ENCODE assay signal across 1 cellular context in the genomic region with DNA sequence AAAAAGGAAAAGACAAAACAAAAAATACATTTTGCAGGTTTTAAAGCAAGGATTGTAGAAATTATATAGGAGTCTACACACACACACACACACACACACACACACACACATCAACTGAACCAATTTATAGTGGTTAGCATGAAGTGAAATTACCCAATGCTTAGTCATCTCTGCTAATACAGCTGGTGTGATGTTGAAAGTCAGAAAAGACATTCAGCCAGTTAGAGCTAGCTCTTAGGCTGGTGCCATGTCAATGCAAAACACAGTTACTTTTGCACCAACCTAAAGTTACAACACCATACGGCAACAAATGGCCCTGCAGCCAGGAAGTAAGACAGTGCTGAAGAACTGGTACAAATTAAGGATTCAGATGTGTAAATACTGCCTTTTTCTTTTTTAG.
TF ChIP-seq lines count a peak whose summit lies in the region.

No MANE protein-coding gene starts in this region.

TF ChIP-seq in HepG2, 621 proteins besides CTCF, POLR2A, EP300 and RAD21 (continued from another document and continues in another):
- TF ChIP-seq, protein P1, sequence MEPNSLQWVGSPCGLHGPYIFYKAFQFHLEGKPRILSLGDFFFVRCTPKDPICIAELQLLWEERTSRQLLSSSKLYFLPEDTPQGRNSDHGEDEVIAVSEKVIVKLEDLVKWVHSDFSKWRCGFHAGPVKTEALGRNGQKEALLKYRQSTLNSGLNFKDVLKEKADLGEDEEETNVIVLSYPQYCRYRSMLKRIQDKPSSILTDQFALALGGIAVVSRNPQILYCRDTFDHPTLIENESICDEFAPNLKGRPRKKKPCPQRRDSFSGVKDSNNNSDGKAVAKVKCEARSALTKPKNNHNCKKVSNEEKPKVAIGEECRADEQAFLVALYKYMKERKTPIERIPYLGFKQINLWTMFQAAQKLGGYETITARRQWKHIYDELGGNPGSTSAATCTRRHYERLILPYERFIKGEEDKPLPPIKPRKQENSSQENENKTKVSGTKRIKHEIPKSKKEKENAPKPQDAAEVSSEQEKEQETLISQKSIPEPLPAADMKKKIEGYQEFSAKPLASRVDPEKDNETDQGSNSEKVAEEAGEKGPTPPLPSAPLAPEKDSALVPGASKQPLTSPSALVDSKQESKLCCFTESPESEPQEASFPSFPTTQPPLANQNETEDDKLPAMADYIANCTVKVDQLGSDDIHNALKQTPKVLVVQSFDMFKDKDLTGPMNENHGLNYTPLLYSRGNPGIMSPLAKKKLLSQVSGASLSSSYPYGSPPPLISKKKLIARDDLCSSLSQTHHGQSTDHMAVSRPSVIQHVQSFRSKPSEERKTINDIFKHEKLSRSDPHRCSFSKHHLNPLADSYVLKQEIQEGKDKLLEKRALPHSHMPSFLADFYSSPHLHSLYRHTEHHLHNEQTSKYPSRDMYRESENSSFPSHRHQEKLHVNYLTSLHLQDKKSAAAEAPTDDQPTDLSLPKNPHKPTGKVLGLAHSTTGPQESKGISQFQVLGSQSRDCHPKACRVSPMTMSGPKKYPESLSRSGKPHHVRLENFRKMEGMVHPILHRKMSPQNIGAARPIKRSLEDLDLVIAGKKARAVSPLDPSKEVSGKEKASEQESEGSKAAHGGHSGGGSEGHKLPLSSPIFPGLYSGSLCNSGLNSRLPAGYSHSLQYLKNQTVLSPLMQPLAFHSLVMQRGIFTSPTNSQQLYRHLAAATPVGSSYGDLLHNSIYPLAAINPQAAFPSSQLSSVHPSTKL (CRISPR knock-in tag; IDR thresholded peaks at IDR 0.05) = 0 out of 2 replicates have a peak, but pooled peaks have one; percentile 21
- no peak for TF ChIP-seq ZNF737 (CRISPR knock-in tag; IDR thresholded peaks at IDR 0.05; ENCODE audit: borderline replicate concordance)
- TF ChIP-seq ZSCAN30 (CRISPR knock-in tag; IDR thresholded peaks at IDR 0.05) = no peak
- no peak for TF ChIP-seq SRY (CRISPR knock-in tag; IDR thresholded peaks at IDR 0.05)
- no peak for TF ChIP-seq HMG20A (CRISPR knock-in tag; IDR thresholded peaks at IDR 0.05; ENCODE audit: borderline replicate concordance)
- TF ChIP-seq FOXA3 (CRISPR knock-in tag; IDR thresholded peaks at IDR 0.05) = peak; percentile 44; the same call in 1 of the 2 replicates
- TF ChIP-seq ZNF562 (CRISPR knock-in tag; IDR thresholded peaks at IDR 0.05; ENCODE audit: borderline replicate concordance) = no peak
- TF ChIP-seq, protein P2, sequence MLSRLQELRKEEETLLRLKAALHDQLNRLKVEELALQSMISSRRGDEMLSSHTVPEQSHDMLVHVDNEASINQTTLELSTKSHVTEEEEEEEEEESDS (CRISPR knock-in tag; IDR thresholded peaks at IDR 0.05; ENCODE audit: borderline replicate concordance) = no peak
- TF ChIP-seq THAP7 (CRISPR knock-in tag; IDR thresholded peaks at IDR 0.05) = no peak
- no peak for TF ChIP-seq ZNF616 (CRISPR knock-in tag; IDR thresholded peaks at IDR 0.05; ENCODE audit: low read depth)
- no peak for TF ChIP-seq CCAR2 (optimal IDR thresholded peaks at IDR 0.05; ENCODE audit: low read depth, low read length)
- TF ChIP-seq, protein P3, sequence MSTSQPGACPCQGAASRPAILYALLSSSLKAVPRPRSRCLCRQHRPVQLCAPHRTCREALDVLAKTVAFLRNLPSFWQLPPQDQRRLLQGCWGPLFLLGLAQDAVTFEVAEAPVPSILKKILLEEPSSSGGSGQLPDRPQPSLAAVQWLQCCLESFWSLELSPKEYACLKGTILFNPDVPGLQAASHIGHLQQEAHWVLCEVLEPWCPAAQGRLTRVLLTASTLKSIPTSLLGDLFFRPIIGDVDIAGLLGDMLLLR (CRISPR knock-in tag; IDR thresholded peaks at IDR 0.05) = no peak
- TF ChIP-seq SNRNP70 (IDR thresholded peaks at IDR 0.05; ENCODE audit: low read depth, low read length) = no peak
- peak; percentile 54; the same call in 1 of the 2 replicates for TF ChIP-seq MAFF (IDR thresholded peaks at IDR 0.05; ENCODE audit: low read depth, low read length)
- no peak for TF ChIP-seq SUZ12 (IDR thresholded peaks at IDR 0.05; ENCODE audit: low read depth, low read length)
- TF ChIP-seq YEATS2 (CRISPR knock-in tag; IDR thresholded peaks at IDR 0.05; ENCODE audit: borderline replicate concordance) = 0 out of 2 replicates have a peak, but pooled peaks have one; percentile 22
- TF ChIP-seq ZNF33B (CRISPR knock-in tag; IDR thresholded peaks at IDR 0.05) = no peak
- no peak for TF ChIP-seq ZNF777 (CRISPR knock-in tag; IDR thresholded peaks at IDR 0.05)
- TF ChIP-seq ZNF20 (CRISPR knock-in tag; IDR thresholded peaks at IDR 0.05) = no peak
- TF ChIP-seq PITX1 (CRISPR knock-in tag; IDR thresholded peaks at IDR 0.05) = no peak
- TF ChIP-seq EZH2 (conservative IDR thresholded peaks at IDR 0.05; ENCODE audit: low read depth, low read length) = no peak
- TF ChIP-seq, protein P4, sequence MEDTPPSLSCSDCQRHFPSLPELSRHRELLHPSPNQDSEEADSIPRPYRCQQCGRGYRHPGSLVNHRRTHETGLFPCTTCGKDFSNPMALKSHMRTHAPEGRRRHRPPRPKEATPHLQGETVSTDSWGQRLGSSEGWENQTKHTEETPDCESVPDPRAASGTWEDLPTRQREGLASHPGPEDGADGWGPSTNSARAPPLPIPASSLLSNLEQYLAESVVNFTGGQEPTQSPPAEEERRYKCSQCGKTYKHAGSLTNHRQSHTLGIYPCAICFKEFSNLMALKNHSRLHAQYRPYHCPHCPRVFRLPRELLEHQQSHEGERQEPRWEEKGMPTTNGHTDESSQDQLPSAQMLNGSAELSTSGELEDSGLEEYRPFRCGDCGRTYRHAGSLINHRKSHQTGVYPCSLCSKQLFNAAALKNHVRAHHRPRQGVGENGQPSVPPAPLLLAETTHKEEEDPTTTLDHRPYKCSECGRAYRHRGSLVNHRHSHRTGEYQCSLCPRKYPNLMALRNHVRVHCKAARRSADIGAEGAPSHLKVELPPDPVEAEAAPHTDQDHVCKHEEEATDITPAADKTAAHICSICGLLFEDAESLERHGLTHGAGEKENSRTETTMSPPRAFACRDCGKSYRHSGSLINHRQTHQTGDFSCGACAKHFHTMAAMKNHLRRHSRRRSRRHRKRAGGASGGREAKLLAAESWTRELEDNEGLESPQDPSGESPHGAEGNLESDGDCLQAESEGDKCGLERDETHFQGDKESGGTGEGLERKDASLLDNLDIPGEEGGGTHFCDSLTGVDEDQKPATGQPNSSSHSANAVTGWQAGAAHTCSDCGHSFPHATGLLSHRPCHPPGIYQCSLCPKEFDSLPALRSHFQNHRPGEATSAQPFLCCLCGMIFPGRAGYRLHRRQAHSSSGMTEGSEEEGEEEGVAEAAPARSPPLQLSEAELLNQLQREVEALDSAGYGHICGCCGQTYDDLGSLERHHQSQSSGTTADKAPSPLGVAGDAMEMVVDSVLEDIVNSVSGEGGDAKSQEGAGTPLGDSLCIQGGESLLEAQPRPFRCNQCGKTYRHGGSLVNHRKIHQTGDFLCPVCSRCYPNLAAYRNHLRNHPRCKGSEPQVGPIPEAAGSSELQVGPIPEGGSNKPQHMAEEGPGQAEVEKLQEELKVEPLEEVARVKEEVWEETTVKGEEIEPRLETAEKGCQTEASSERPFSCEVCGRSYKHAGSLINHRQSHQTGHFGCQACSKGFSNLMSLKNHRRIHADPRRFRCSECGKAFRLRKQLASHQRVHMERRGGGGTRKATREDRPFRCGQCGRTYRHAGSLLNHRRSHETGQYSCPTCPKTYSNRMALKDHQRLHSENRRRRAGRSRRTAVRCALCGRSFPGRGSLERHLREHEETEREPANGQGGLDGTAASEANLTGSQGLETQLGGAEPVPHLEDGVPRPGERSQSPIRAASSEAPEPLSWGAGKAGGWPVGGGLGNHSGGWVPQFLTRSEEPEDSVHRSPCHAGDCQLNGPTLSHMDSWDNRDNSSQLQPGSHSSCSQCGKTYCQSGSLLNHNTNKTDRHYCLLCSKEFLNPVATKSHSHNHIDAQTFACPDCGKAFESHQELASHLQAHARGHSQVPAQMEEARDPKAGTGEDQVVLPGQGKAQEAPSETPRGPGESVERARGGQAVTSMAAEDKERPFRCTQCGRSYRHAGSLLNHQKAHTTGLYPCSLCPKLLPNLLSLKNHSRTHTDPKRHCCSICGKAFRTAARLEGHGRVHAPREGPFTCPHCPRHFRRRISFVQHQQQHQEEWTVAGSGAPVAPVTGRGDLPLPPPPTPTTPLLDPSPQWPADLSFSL (CRISPR knock-in tag; IDR thresholded peaks at IDR 0.05) = no peak
- no peak for TF ChIP-seq KDM3A (CRISPR knock-in tag; IDR thresholded peaks at IDR 0.05; ENCODE audit: low read depth)
- no peak for TF ChIP-seq ZNF337 (CRISPR knock-in tag; IDR thresholded peaks at IDR 0.05; ENCODE audit: borderline replicate concordance, low read depth)
- peak; percentile 44; the same call in 1 of the 2 replicates for TF ChIP-seq NFE2L2 (IDR thresholded peaks at IDR 0.05; ENCODE audit: low read length)
- no peak for TF ChIP-seq SKI (IDR thresholded peaks at IDR 0.05; ENCODE audit: partially characterized antibody)
- TF ChIP-seq, protein P5, sequence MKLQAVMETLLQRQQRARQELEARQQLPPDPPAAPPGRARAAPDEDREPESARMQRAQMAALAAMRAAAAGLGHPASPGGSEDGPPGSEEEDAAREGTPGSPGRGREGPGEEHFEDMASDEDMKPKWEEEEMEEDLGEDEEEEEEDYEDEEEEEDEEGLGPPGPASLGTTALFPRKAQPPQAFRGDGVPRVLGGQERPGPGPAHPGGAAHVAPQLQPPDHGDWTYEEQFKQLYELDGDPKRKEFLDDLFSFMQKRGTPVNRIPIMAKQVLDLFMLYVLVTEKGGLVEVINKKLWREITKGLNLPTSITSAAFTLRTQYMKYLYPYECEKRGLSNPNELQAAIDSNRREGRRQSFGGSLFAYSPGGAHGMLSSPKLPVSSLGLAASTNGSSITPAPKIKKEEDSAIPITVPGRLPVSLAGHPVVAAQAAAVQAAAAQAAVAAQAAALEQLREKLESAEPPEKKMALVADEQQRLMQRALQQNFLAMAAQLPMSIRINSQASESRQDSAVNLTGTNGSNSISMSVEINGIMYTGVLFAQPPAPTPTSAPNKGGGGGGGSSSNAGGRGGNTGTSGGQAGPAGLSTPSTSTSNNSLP (IDR thresholded peaks at IDR 0.05; ENCODE audit: low read depth, low read length) = peak; percentile 92
- TF ChIP-seq KDM5A (IDR thresholded peaks at IDR 0.05; ENCODE audit: borderline replicate concordance, low read length) = no peak
- TF ChIP-seq, protein P6, sequence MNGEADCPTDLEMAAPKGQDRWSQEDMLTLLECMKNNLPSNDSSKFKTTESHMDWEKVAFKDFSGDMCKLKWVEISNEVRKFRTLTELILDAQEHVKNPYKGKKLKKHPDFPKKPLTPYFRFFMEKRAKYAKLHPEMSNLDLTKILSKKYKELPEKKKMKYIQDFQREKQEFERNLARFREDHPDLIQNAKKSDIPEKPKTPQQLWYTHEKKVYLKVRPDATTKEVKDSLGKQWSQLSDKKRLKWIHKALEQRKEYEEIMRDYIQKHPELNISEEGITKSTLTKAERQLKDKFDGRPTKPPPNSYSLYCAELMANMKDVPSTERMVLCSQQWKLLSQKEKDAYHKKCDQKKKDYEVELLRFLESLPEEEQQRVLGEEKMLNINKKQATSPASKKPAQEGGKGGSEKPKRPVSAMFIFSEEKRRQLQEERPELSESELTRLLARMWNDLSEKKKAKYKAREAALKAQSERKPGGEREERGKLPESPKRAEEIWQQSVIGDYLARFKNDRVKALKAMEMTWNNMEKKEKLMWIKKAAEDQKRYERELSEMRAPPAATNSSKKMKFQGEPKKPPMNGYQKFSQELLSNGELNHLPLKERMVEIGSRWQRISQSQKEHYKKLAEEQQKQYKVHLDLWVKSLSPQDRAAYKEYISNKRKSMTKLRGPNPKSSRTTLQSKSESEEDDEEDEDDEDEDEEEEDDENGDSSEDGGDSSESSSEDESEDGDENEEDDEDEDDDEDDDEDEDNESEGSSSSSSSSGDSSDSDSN (CRISPR knock-in tag; IDR thresholded peaks at IDR 0.05) = no peak
- TF ChIP-seq, protein P7, sequence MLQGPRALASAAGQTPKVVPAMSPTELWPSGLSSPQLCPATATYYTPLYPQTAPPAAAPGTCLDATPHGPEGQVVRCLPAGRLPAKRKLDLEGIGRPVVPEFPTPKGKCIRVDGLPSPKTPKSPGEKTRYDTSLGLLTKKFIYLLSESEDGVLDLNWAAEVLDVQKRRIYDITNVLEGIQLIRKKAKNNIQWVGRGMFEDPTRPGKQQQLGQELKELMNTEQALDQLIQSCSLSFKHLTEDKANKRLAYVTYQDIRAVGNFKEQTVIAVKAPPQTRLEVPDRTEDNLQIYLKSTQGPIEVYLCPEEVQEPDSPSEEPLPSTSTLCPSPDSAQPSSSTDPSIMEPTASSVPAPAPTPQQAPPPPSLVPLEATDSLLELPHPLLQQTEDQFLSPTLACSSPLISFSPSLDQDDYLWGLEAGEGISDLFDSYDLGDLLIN (CRISPR knock-in tag; IDR thresholded peaks at IDR 0.05; ENCODE audit: borderline replicate concordance) = no peak
- no peak for TF ChIP-seq ZNF451 (CRISPR knock-in tag; IDR thresholded peaks at IDR 0.05)
- peak; percentile 30; the same call in 1 of the 2 replicates for TF ChIP-seq CEBPG (CRISPR knock-in tag; IDR thresholded peaks at IDR 0.05)
- TF ChIP-seq STAG1 (CRISPR knock-in tag; IDR thresholded peaks at IDR 0.05) = no peak
- TF ChIP-seq ZBTB3 (CRISPR knock-in tag; IDR thresholded peaks at IDR 0.05; ENCODE audit: borderline replicate concordance, low read depth) = no peak
- TF ChIP-seq NONO (IDR thresholded peaks at IDR 0.05) = no peak
- TF ChIP-seq NONO (CRISPR knock-in tag; conservative IDR thresholded peaks at IDR 0.05) = no peak
- 0 out of 2 replicates have a peak, but pooled peaks have one; percentile 16 for TF ChIP-seq JUND (CRISPR knock-in tag; IDR thresholded peaks at IDR 0.05)
- TF ChIP-seq ZNF230 (CRISPR knock-in tag; IDR thresholded peaks at IDR 0.05) = no peak
- TF ChIP-seq, protein P8, sequence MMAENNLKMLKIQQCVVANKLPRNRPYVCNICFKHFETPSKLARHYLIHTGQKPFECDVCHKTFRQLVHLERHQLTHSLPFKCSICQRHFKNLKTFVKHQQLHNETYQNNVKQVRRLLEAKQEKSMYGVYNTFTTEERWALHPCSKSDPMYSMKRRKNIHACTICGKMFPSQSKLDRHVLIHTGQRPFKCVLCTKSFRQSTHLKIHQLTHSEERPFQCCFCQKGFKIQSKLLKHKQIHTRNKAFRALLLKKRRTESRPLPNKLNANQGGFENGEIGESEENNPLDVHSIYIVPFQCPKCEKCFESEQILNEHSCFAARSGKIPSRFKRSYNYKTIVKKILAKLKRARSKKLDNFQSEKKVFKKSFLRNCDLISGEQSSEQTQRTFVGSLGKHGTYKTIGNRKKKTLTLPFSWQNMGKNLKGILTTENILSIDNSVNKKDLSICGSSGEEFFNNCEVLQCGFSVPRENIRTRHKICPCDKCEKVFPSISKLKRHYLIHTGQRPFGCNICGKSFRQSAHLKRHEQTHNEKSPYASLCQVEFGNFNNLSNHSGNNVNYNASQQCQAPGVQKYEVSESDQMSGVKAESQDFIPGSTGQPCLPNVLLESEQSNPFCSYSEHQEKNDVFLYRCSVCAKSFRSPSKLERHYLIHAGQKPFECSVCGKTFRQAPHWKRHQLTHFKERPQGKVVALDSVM (CRISPR knock-in tag; IDR thresholded peaks at IDR 0.05) = no peak
- TF ChIP-seq ZFYVE20 (CRISPR knock-in tag; IDR thresholded peaks at IDR 0.05; ENCODE audit: borderline replicate concordance, low read depth) = no peak
- no peak for TF ChIP-seq ZNF160 (CRISPR knock-in tag; IDR thresholded peaks at IDR 0.05)
